In genomic region chr18:79776674-79777073, GRCh38 we compare ENCODE assay signal across 22 cellular contexts. TPM values are rescaled to one million over a fixed set of nuclear protein-coding genes. Genes with fewer than 3 reads are reported as not detected.
DNase-seq lines count a peak whose midpoint lies in the region; ATAC-seq, FAIRE-seq and TF ChIP-seq lines count a peak whose summit lies in the region.
"Had no signal": no experiment of that assay in that cellular context is flagged by ENCODE, and none has a peak within 500 bp of the region (broad histone marks: within the 10 kb centered on the region; RNA-seq: fewer than 3 reads in every experiment).

No MANE protein-coding gene starts in this region.

- no peaks in the 10 kb centered on the region for H3K4me1 Mint-ChIP-seq in CD14-positive monocyte
- H3K4me1 Mint-ChIP-seq: CD4-positive, CD25-positive, alpha-beta regulatory T cell had no signal

- no peaks in the 10 kb centered on the region for H3K9me1 ChIP-seq in K562 (ENCODE audit: control insufficient read depth, insufficient read depth, low read length)

- CTCF ChIA-PET in K562 (lab: Yijun Ruan, JAX; ENCODE audit: low intra/inter-chr PET ratio) = no interaction called here

- 0% methylated on average over 2 of the region's 2 CpGs for WGBS in K562 (ENCODE audit: insufficient coverage, low coverage, missing lambda C conversion rate)

- H3K4me2 ChIP-seq in K562 (ENCODE audit: insufficient read depth, low read length) (no peak overlapping the region), osteoblast (ENCODE audit: insufficient read depth, low read length) (no peak overlapping the region)

- no peak overlapping the region for H3K27ac Mint-ChIP-seq in CD14-positive monocyte
- H3K27ac Mint-ChIP-seq: CD4-positive, CD25-positive, alpha-beta regulatory T cell; CD8-positive, alpha-beta T cell had no signal

- H3K4me3 Mint-ChIP-seq in CD14-positive monocyte = no peak overlapping the region
- H3K4me3 Mint-ChIP-seq: CD4-positive, CD25-positive, alpha-beta regulatory T cell; CD8-positive, alpha-beta T cell had no signal

- H3K4me1 ChIP-seq in K562 (replicated peaks in 1 of 2; ENCODE audit: control insufficient read depth in 2 of 2, insufficient read depth in 2 of 2, low read length in 2 of 2) = peaks cover 0 to 5% of the 10 kb centered on the region in 2 experiments; a peak in 2 of 5 replicates
- no peaks in the 10 kb centered on the region for H3K4me1 ChIP-seq in osteoblast (ENCODE audit: insufficient read depth, low read length)
- H3K4me1 ChIP-seq: HAP-1 had no signal

- no TSS peak for BruUV-seq in K562 (replicated peaks; lab: Mats Ljungman, UMichigan)

- H4K20me1 ChIP-seq in K562 (replicated peaks; ENCODE audit: control insufficient read depth, insufficient read depth, low read length) (no peaks in the 10 kb centered on the region), osteoblast (ENCODE audit: insufficient read depth, low read length) (no peaks in the 10 kb centered on the region)

- no peak for ATAC-seq in K562
- ATAC-seq: CD8-positive, alpha-beta T cell had no signal

- intact Hi-C loops in CD14-positive monocyte (cut with micrococcal nuclease) (loop anchor here in 1 of 2 donors (10.0 kb wide), 1 partner anchor 58 kb away; no protein-coding TSS in a partner anchor), K562 (cut with micrococcal nuclease) (no loop called here)

- H3K79me2 ChIP-seq in K562 (ENCODE audit: control insufficient read depth, insufficient read depth, low read length) (no peaks in the 10 kb centered on the region), osteoblast (ENCODE audit: insufficient read depth, low read length) (no peaks in the 10 kb centered on the region)

- POLR2A ChIA-PET in K562 (lab: Yijun Ruan, JAX) = interaction anchor here (0.9 kb wide), 1 partner anchor 185 kb away, joined by 4 read pairs; no protein-coding TSS in a partner anchor

- FAIRE-seq in K562 (lab: Jason Lieb, UNC) = no peak
- FAIRE-seq: GM12891, GM18507, H54 had no signal

- TF ChIP-seq RAD21 in K562 (CRISPR knock-in tag; conservative IDR thresholded peaks at IDR 0.05 in 1 of 2, IDR thresholded peaks at IDR 0.05 in 1 of 2) = no peak

- in situ Hi-C loops in K562 (cut with MboI) = no loop called here

- H3K27ac ChIP-seq in K562 (ENCODE audit: extremely low read depth, low read depth, low read length) (no peak overlapping the region), osteoblast (ENCODE audit: low read depth, low read length) (no peak overlapping the region)

- TF ChIP-seq CTCF in CD14-positive monocyte (IDR thresholded peaks at IDR 0.05) = no peak
- no peak for TF ChIP-seq CTCF in K562 (IDR thresholded peaks at IDR 0.05 in 2 of 3, conservative IDR thresholded peaks at IDR 0.05 in 1 of 3; ENCODE audit: insufficient read depth in 2 of 3, low read depth in 1 of 3, low read length in 3 of 3)
- no peak for TF ChIP-seq CTCF in osteoblast (IDR thresholded peaks at IDR 0.05; ENCODE audit: extremely low read depth, low read depth, low read length)

- H3K9me3 ChIP-seq in K562 (replicated peaks; ENCODE audit: control insufficient read depth, insufficient read depth, low read depth, low read length) (no peaks in the 10 kb centered on the region), osteoblast (ENCODE audit: low read depth, low read length) (no peaks in the 10 kb centered on the region)
- H3K9me3 ChIP-seq: HAP-1 had no signal

- no peak for TF ChIP-seq POLR2A in K562 (conservative IDR thresholded peaks at IDR 0.05)

- H3K4me3 ChIP-seq in K562 = no peak overlapping the region
- H3K4me3 ChIP-seq in osteoblast (ENCODE audit: insufficient read depth, low read length) = no peak overlapping the region
- H3K4me3 ChIP-seq: HAP-1 had no signal

- TF ChIP-seq EP300 in K562 (IDR thresholded peaks at IDR 0.05; ENCODE audit: low read length) = no peak

- H2AFZ ChIP-seq in K562 (ENCODE audit: low read depth, low read length) = no peak overlapping the region
- H2AFZ ChIP-seq in osteoblast (ENCODE audit: low read length) = no peak overlapping the region

- H3K27me3 Mint-ChIP-seq in CD14-positive monocyte (ENCODE audit: low read depth in 3 of 3) = peaks cover 1 to 22% (median 16%) of the 10 kb centered on the region in 3 donors
- H3K27me3 Mint-ChIP-seq: CD4-positive, CD25-positive, alpha-beta regulatory T cell had no signal

- H3K36me3 ChIP-seq in K562 (ENCODE audit: control insufficient read depth, insufficient read depth, low read length) = no peaks in the 10 kb centered on the region
- no peaks in the 10 kb centered on the region for H3K36me3 ChIP-seq in osteoblast (ENCODE audit: insufficient read depth, low read length)
- H3K36me3 ChIP-seq: HAP-1 had no signal

- peaks cover 17 to 87% of the 10 kb centered on the region in 2 experiments for H3K27me3 ChIP-seq in K562 (ENCODE audit: control insufficient read depth in 2 of 2, insufficient read depth in 2 of 2, low read length in 2 of 2)
- peaks cover 25% of the 10 kb centered on the region for H3K27me3 ChIP-seq in osteoblast (ENCODE audit: insufficient read depth, low read length)

- no peaks in the 10 kb centered on the region for H3K36me3 Mint-ChIP-seq in CD14-positive monocyte
- H3K36me3 Mint-ChIP-seq: CD4-positive, CD25-positive, alpha-beta regulatory T cell; CD8-positive, alpha-beta T cell had no signal

- H3K9ac ChIP-seq in K562 (ENCODE audit: insufficient read depth in 1 of 2, low read depth in 2 of 2, low read length in 2 of 2) = no peak overlapping the region

- DNase-seq in CD14-positive monocyte (ENCODE audit: low spot score) (peak; percentile 27), D341Med (ENCODE audit: low spot score) (peak; percentile 5), K562 (ENCODE audit: extremely low read depth in 1 of 4, low spot score in 3 of 4) (no peak), osteoblast (ENCODE audit: insufficient read length, low spot score, missing footprints) (peak; percentile 69), NCI-H2171 (lab: John Stamatoyannopoulos, UW) (no peak), SKM-1 treated with dmso at 0.1 percent for 144 hours (lab: John Stamatoyannopoulos, UW; ENCODE audit: unreplicated experiment) (no peak), SIG-M5 (lab: John Stamatoyannopoulos, UW) (no peak)
- DNase-seq: C1 segment of cervical spinal cord; CD4-positive, CD25-positive, alpha-beta regulatory T cell; CD8-positive, alpha-beta T cell; DMS53; DMS79 treated with DMSO at 0.1 percent for 48 hours; GF-D8; GOT3 had no signal

- H3K9me3 Mint-ChIP-seq in CD14-positive monocyte = peaks cover 0 to 9% (median 2%) of the 10 kb centered on the region in 7 donors
- H3K9me3 Mint-ChIP-seq: CD8-positive, alpha-beta T cell had no signal

TF ChIP-seq in K562, 482 proteins besides CTCF, POLR2A, EP300 and RAD21:
- TF ChIP-seq TBP (optimal IDR thresholded peaks at IDR 0.05; ENCODE audit: low read depth, low read length) = no peak
- peak; percentile 76 for TF ChIP-seq ZNF263 (CRISPR knock-in tag; IDR thresholded peaks at IDR 0.05; ENCODE audit: borderline replicate concordance)
- TF ChIP-seq BRCA1 (IDR thresholded peaks at IDR 0.05) = no peak
- TF ChIP-seq BRCA1 (CRISPR knock-in tag; IDR thresholded peaks at IDR 0.05) = no peak
- TF ChIP-seq EZH2 (IDR thresholded peaks at IDR 0.05; ENCODE audit: borderline replicate concordance, low read depth, low read length) = no peak
- no peak for TF ChIP-seq CHD1 (IDR thresholded peaks at IDR 0.05; ENCODE audit: low read length)
- no peak for TF ChIP-seq FOXJ3 (CRISPR knock-in tag; IDR thresholded peaks at IDR 0.05)
- TF ChIP-seq, protein P1, sequence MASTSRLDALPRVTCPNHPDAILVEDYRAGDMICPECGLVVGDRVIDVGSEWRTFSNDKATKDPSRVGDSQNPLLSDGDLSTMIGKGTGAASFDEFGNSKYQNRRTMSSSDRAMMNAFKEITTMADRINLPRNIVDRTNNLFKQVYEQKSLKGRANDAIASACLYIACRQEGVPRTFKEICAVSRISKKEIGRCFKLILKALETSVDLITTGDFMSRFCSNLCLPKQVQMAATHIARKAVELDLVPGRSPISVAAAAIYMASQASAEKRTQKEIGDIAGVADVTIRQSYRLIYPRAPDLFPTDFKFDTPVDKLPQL (IDR thresholded peaks at IDR 0.05; ENCODE audit: extremely low read depth, insufficient read length) = no peak
- no peak for TF ChIP-seq ZNF384 (IDR thresholded peaks at IDR 0.05; ENCODE audit: low read depth, low read length)

RNA-seq across cellular contexts. Expression of gene KCNG2, which starts 21.1 kb away (rescaled TPM):
- polyA plus RNA-seq in CD14-positive monocyte (not detected), K562 (2011; rRNA removed) (not detected in 2 replicates), K562 (2014; fragmentation: Illumina TruSeq; extraction: Trizol) (not detected in 2 replicates), K562 (2014; fragmentation: Nextera tagmentation; extraction: Ambion mirVana) (not detected), K562 (2014; rRNA removed) (not detected in 2 replicates)
- total RNA-seq in K562 (2011; cell fraction: chromatin; rRNA removed; ENCODE audit: low replicate concordance) = not detected in 2 replicates
- not detected in 2 replicates for total RNA-seq in K562 (2011; cell fraction: nucleolus; rRNA removed)
- not detected in 2 replicates for total RNA-seq in K562 (2011; cell fraction: nucleoplasm; rRNA removed)
- total RNA-seq in K562 (2014; rRNA removed) (not detected in 2 replicates), K562 (2014; rRNA removed; fragmentation: Illumina TruSeq; extraction: Trizol) (not detected in 2 replicates), K562 (2015; rRNA removed; fragmentation: Illumina TruSeq; extraction: Trizol) (not detected in 2 replicates), K562 (2021) (not detected in 2 replicates), osteoblast (not detected in 2 replicates)
- polyA plus RNA-seq in K562 (2011; cell fraction: cytosol; rRNA removed) = not detected in 2 replicates
- not detected in 2 replicates for polyA plus RNA-seq in K562 (2011; cell fraction: nucleus; rRNA removed)
- not detected in 2 replicates for polyA plus RNA-seq in K562 (2012)
- polyA minus RNA-seq in K562 (2011; rRNA and poly(A)+ RNA removed) = not detected in 2 replicates
- not detected in 2 replicates for polyA minus RNA-seq in K562 (2011; cell fraction: cytosol; rRNA and poly(A)+ RNA removed)
- polyA minus RNA-seq in K562 (2011; cell fraction: nucleus; rRNA and poly(A)+ RNA removed) = not detected in 2 replicates
- total RNA-seq: A172; A673; CD4-positive, CD25-positive, alpha-beta regulatory T cell; CD8-positive, alpha-beta T cell; Daoy had no signal
- polyA plus RNA-seq: BJ; CD4-positive, CD25-positive, alpha-beta regulatory T cell had no signal

Comparison
In these comparisons a context has a peak if more than half of its experiments do, and no peak if none do; other contexts are left out.
1. DNase-seq: peak in CD14-positive monocyte (single experiment), D341Med (single experiment) and osteoblast (single experiment); none in K562 (0 of 4), NCI-H2171 (single experiment), SKM-1 treated with dmso at 0.1 percent for 144 hours (single experiment) and SIG-M5 (single experiment).